Comparison of ENCODE assay signal across 1 cellular context in genomic region chr20:64099880-64100565, GRCh38.
TF ChIP-seq lines count a peak whose summit lies in the region.

No MANE protein-coding gene starts in this region.

TF ChIP-seq in GM12878, 131 proteins besides CTCF, POLR2A, EP300 and RAD21 (continues in another document):
- no peak for TF ChIP-seq GABPA (IDR thresholded peaks at IDR 0.05; ENCODE audit: low read depth)
- TF ChIP-seq NR2C1 (IDR thresholded peaks at IDR 0.05): no peak
- TF ChIP-seq MYB (IDR thresholded peaks at IDR 0.05; ENCODE audit: borderline replicate concordance, low read depth, low read length): no peak
- no peak for TF ChIP-seq HCFC1 (IDR thresholded peaks at IDR 0.05; ENCODE audit: low read length)
- TF ChIP-seq, protein P1, sequence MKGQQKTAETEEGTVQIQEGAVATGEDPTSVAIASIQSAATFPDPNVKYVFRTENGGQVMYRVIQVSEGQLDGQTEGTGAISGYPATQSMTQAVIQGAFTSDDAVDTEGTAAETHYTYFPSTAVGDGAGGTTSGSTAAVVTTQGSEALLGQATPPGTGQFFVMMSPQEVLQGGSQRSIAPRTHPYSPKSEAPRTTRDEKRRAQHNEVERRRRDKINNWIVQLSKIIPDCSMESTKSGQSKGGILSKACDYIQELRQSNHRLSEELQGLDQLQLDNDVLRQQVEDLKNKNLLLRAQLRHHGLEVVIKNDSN (IDR thresholded peaks at IDR 0.05; ENCODE audit: borderline replicate concordance, extremely low read length, insufficient read depth, low read depth, low read length): no peak
- TF ChIP-seq NR2C2 (IDR thresholded peaks at IDR 0.05; ENCODE audit: borderline replicate concordance, control insufficient read depth, insufficient read length, low read depth): no peak
- TF ChIP-seq PML (IDR thresholded peaks at IDR 0.05; ENCODE audit: low read length): no peak
- TF ChIP-seq CBX5 (IDR thresholded peaks at IDR 0.05; ENCODE audit: low read depth): no peak
- TF ChIP-seq EED (IDR thresholded peaks at IDR 0.05; ENCODE audit: low read depth): no peak
- TF ChIP-seq, protein P2, sequence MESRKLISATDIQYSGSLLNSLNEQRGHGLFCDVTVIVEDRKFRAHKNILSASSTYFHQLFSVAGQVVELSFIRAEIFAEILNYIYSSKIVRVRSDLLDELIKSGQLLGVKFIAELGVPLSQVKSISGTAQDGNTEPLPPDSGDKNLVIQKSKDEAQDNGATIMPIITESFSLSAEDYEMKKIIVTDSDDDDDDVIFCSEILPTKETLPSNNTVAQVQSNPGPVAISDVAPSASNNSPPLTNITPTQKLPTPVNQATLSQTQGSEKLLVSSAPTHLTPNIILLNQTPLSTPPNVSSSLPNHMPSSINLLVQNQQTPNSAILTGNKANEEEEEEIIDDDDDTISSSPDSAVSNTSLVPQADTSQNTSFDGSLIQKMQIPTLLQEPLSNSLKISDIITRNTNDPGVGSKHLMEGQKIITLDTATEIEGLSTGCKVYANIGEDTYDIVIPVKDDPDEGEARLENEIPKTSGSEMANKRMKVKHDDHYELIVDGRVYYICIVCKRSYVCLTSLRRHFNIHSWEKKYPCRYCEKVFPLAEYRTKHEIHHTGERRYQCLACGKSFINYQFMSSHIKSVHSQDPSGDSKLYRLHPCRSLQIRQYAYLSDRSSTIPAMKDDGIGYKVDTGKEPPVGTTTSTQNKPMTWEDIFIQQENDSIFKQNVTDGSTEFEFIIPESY (IDR thresholded peaks at IDR 0.05): no peak
- no peak for TF ChIP-seq ESRRA (IDR thresholded peaks at IDR 0.05; ENCODE audit: low read length)
- TF ChIP-seq RUNX3 (IDR thresholded peaks at IDR 0.05; ENCODE audit: low read length): peak; percentile 64
- TF ChIP-seq, protein P3, sequence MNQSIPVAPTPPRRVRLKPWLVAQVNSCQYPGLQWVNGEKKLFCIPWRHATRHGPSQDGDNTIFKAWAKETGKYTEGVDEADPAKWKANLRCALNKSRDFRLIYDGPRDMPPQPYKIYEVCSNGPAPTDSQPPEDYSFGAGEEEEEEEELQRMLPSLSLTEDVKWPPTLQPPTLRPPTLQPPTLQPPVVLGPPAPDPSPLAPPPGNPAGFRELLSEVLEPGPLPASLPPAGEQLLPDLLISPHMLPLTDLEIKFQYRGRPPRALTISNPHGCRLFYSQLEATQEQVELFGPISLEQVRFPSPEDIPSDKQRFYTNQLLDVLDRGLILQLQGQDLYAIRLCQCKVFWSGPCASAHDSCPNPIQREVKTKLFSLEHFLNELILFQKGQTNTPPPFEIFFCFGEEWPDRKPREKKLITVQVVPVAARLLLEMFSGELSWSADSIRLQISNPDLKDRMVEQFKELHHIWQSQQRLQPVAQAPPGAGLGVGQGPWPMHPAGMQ (IDR thresholded peaks at IDR 0.05; ENCODE audit: borderline replicate concordance): no peak
- no peak; a peak in 1 of 3 replicates for TF ChIP-seq EGR1 (IDR thresholded peaks at IDR 0.05; ENCODE audit: borderline replicate concordance in 1 of 2, low read depth in 2 of 2, low read length in 2 of 2)
- no peak for TF ChIP-seq SMAD1 (IDR thresholded peaks at IDR 0.05; ENCODE audit: low read depth, partially characterized antibody)
- TF ChIP-seq, protein P4, sequence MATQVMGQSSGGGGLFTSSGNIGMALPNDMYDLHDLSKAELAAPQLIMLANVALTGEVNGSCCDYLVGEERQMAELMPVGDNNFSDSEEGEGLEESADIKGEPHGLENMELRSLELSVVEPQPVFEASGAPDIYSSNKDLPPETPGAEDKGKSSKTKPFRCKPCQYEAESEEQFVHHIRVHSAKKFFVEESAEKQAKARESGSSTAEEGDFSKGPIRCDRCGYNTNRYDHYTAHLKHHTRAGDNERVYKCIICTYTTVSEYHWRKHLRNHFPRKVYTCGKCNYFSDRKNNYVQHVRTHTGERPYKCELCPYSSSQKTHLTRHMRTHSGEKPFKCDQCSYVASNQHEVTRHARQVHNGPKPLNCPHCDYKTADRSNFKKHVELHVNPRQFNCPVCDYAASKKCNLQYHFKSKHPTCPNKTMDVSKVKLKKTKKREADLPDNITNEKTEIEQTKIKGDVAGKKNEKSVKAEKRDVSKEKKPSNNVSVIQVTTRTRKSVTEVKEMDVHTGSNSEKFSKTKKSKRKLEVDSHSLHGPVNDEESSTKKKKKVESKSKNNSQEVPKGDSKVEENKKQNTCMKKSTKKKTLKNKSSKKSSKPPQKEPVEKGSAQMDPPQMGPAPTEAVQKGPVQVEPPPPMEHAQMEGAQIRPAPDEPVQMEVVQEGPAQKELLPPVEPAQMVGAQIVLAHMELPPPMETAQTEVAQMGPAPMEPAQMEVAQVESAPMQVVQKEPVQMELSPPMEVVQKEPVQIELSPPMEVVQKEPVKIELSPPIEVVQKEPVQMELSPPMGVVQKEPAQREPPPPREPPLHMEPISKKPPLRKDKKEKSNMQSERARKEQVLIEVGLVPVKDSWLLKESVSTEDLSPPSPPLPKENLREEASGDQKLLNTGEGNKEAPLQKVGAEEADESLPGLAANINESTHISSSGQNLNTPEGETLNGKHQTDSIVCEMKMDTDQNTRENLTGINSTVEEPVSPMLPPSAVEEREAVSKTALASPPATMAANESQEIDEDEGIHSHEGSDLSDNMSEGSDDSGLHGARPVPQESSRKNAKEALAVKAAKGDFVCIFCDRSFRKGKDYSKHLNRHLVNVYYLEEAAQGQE (IDR thresholded peaks at IDR 0.05; ENCODE audit: low read depth, low read length): no peak
- TF ChIP-seq CREB1 (IDR thresholded peaks at IDR 0.05; ENCODE audit: low read depth): 0 out of 2 replicates have a peak, but pooled peaks have one; percentile 31
- TF ChIP-seq YY1 (IDR thresholded peaks at IDR 0.05; ENCODE audit: low read depth, low read length): no peak
- TF ChIP-seq ZNF274 (IDR thresholded peaks at IDR 0.05; ENCODE audit: insufficient read depth, insufficient read length): no peak
- no peak for TF ChIP-seq CHD4 (IDR thresholded peaks at IDR 0.05)
- TF ChIP-seq PAX5 (IDR thresholded peaks at IDR 0.05; ENCODE audit: borderline replicate concordance, low read depth, low read length): no peak
- no peak for TF ChIP-seq ZNF622 (IDR thresholded peaks at IDR 0.05)
- no peak for TF ChIP-seq ZNF24 (IDR thresholded peaks at IDR 0.05)
- no peak for TF ChIP-seq RCOR1 (conservative IDR thresholded peaks at IDR 0.05; ENCODE audit: low read depth, low read length)
- no peak for TF ChIP-seq WRNIP1 (IDR thresholded peaks at IDR 0.05; ENCODE audit: borderline replicate concordance, low read depth, low read length)
- TF ChIP-seq ZBTB4 (CRISPR knock-in tag; IDR thresholded peaks at IDR 0.05): no peak
- no peak for TF ChIP-seq ZNF217 (IDR thresholded peaks at IDR 0.05)
- TF ChIP-seq, protein P5, sequence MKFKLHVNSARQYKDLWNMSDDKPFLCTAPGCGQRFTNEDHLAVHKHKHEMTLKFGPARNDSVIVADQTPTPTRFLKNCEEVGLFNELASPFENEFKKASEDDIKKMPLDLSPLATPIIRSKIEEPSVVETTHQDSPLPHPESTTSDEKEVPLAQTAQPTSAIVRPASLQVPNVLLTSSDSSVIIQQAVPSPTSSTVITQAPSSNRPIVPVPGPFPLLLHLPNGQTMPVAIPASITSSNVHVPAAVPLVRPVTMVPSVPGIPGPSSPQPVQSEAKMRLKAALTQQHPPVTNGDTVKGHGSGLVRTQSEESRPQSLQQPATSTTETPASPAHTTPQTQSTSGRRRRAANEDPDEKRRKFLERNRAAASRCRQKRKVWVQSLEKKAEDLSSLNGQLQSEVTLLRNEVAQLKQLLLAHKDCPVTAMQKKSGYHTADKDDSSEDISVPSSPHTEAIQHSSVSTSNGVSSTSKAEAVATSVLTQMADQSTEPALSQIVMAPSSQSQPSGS (IDR thresholded peaks at IDR 0.05; ENCODE audit: low read length): no peak
- no peak for TF ChIP-seq SP1 (IDR thresholded peaks at IDR 0.05; ENCODE audit: low read depth, low read length)
- no peak for TF ChIP-seq IRF4 (IDR thresholded peaks at IDR 0.05; ENCODE audit: low read depth, low read length)
- TF ChIP-seq MEF2A (IDR thresholded peaks at IDR 0.05; ENCODE audit: insufficient read depth, low read depth, low read length): no peak
- TF ChIP-seq ASH2L (IDR thresholded peaks at IDR 0.05; ENCODE audit: borderline replicate concordance, low read depth): no peak
- TF ChIP-seq NRF1 (conservative IDR thresholded peaks at IDR 0.05; ENCODE audit: low read depth, low read length): no peak
- TF ChIP-seq NFYA (IDR thresholded peaks at IDR 0.05; ENCODE audit: borderline replicate concordance, low read depth, low read length): no peak
- TF ChIP-seq, protein P6, sequence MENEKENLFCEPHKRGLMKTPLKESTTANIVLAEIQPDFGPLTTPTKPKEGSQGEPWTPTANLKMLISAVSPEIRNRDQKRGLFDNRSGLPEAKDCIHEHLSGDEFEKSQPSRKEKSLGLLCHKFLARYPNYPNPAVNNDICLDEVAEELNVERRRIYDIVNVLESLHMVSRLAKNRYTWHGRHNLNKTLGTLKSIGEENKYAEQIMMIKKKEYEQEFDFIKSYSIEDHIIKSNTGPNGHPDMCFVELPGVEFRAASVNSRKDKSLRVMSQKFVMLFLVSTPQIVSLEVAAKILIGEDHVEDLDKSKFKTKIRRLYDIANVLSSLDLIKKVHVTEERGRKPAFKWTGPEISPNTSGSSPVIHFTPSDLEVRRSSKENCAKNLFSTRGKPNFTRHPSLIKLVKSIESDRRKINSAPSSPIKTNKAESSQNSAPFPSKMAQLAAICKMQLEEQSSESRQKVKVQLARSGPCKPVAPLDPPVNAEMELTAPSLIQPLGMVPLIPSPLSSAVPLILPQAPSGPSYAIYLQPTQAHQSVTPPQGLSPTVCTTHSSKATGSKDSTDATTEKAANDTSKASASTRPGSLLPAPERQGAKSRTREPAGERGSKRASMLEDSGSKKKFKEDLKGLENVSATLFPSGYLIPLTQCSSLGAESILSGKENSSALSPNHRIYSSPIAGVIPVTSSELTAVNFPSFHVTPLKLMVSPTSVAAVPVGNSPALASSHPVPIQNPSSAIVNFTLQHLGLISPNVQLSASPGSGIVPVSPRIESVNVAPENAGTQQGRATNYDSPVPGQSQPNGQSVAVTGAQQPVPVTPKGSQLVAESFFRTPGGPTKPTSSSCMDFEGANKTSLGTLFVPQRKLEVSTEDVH (IDR thresholded peaks at IDR 0.05; ENCODE audit: low read depth, partially characterized antibody): peak; percentile 27
- TF ChIP-seq ATF7 (IDR thresholded peaks at IDR 0.05; ENCODE audit: low read depth): peak; percentile 88
- TF ChIP-seq SUZ12 (IDR thresholded peaks at IDR 0.05; ENCODE audit: unreplicated experiment): no peak
- TF ChIP-seq IRF3 (IDR thresholded peaks at IDR 0.05): no peak
- TF ChIP-seq ZZZ3 (IDR thresholded peaks at IDR 0.05; ENCODE audit: control insufficient read depth, insufficient read length, low read depth): no peak
- TF ChIP-seq PKNOX1 (IDR thresholded peaks at IDR 0.05): no peak
- no peak for TF ChIP-seq TARDBP (IDR thresholded peaks at IDR 0.05; ENCODE audit: borderline replicate concordance)
- no peak for TF ChIP-seq BRCA1 (IDR thresholded peaks at IDR 0.05; ENCODE audit: low read depth, low read length)
- no peak for TF ChIP-seq MXI1 (IDR thresholded peaks at IDR 0.05; ENCODE audit: low read depth, low read length)
- no peak for TF ChIP-seq POLR2AphosphoS5 (IDR thresholded peaks at IDR 0.05; ENCODE audit: low read length)
- no peak for TF ChIP-seq ATF3 (IDR thresholded peaks at IDR 0.05; ENCODE audit: borderline replicate concordance, extremely low read depth, low read depth, low read length)
- no peak; the same call in 1 of the 2 replicates for TF ChIP-seq DPF2 (IDR thresholded peaks at IDR 0.05)
- TF ChIP-seq IKZF2 (IDR thresholded peaks at IDR 0.05): peak in 1 of 2 experiments; percentile 32; a peak in 2 of 4 replicates
- no peak for TF ChIP-seq NR2F1 (conservative IDR thresholded peaks at IDR 0.05)
- TF ChIP-seq POU2F2 (IDR thresholded peaks at IDR 0.05; ENCODE audit: borderline replicate concordance, low read depth, low read length): peak; percentile 91; the same call in 1 of the 3 replicates
- no peak for TF ChIP-seq TCF12 (IDR thresholded peaks at IDR 0.05; ENCODE audit: low read depth, low read length)
- TF ChIP-seq YBX1 (IDR thresholded peaks at IDR 0.05): no peak
- TF ChIP-seq ZBED1 (IDR thresholded peaks at IDR 0.05; ENCODE audit: borderline replicate concordance): no peak
- no peak for TF ChIP-seq KLF5 (IDR thresholded peaks at IDR 0.05; ENCODE audit: partially characterized antibody)
